ENCODE assay signal across 8 cellular contexts in genomic region chr1:177833631-177834030, GRCh38.
"Had no signal": no experiment of that assay in that cellular context is flagged by ENCODE, and none has a peak within 500 bp of the region (broad histone marks: within the 10 kb centered on the region; RNA-seq: fewer than 3 reads in every experiment).

No MANE protein-coding gene starts in this region.

- H3K36me3 ChIP-seq: HAP-1 had no signal

- DNase-seq: GM23248, GOT3, H7, H9, HCEC 1CT, HFFc6 had no signal

- H3K27ac ChIP-seq: GM23248 had no signal

- H3K4me1 ChIP-seq: HAP-1 had no signal

- H3K4me3 ChIP-seq: GM23248, GM23338, HAP-1 had no signal

- H3K9me3 ChIP-seq: HAP-1 had no signal
